1 cellular context compared by ENCODE assay signal in the genomic region with DNA sequence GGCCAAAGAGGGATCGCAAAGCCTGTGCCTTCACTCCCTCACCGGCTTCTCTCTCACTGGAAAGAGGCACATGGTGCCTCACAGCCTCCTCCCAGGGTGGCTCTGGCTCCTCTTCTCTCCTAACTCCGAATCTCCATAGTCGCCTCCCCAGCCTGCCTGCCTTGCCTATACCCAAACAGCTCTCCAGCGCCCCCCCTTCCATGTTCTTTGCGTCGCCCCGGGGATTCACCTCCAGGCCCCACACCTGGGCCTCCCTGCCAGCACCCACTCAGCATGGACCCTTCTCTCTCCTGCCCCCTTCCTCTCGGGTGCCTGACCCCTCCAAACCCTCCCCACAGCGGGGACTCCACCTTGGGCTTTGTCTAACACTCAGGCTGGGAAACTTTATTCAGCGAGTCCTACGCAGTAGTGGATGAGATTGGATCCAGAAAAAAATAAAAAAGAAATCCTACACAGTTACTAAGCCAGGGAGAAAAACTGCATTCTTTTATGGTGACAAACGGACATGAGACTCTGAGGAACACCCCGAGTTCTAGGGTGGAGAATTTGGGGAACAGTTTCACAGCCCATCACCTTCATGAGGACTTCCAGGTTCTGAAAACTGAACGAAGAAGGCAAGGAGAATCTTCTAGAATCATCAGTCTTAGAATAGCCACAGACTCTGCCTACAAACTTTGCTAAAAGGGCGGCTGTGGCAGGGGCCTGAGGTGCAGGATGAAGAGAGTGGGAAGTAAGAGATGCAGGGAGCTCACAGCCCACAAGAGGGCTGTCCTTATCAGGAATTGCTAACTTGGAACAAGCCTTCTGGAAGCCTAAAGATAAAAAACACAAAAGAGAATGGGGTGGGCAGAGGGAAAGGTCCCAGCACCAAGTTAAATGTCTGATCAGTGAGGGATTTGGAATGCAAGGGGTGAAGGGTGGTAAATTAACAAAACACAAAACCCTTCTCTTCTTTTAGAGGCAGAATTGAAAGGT.
TF ChIP-seq lines count a peak whose summit lies in the region.

No MANE protein-coding gene starts in this region.

TF ChIP-seq in HepG2, 621 proteins besides CTCF, POLR2A, EP300 and RAD21:
- TF ChIP-seq, protein P1, sequence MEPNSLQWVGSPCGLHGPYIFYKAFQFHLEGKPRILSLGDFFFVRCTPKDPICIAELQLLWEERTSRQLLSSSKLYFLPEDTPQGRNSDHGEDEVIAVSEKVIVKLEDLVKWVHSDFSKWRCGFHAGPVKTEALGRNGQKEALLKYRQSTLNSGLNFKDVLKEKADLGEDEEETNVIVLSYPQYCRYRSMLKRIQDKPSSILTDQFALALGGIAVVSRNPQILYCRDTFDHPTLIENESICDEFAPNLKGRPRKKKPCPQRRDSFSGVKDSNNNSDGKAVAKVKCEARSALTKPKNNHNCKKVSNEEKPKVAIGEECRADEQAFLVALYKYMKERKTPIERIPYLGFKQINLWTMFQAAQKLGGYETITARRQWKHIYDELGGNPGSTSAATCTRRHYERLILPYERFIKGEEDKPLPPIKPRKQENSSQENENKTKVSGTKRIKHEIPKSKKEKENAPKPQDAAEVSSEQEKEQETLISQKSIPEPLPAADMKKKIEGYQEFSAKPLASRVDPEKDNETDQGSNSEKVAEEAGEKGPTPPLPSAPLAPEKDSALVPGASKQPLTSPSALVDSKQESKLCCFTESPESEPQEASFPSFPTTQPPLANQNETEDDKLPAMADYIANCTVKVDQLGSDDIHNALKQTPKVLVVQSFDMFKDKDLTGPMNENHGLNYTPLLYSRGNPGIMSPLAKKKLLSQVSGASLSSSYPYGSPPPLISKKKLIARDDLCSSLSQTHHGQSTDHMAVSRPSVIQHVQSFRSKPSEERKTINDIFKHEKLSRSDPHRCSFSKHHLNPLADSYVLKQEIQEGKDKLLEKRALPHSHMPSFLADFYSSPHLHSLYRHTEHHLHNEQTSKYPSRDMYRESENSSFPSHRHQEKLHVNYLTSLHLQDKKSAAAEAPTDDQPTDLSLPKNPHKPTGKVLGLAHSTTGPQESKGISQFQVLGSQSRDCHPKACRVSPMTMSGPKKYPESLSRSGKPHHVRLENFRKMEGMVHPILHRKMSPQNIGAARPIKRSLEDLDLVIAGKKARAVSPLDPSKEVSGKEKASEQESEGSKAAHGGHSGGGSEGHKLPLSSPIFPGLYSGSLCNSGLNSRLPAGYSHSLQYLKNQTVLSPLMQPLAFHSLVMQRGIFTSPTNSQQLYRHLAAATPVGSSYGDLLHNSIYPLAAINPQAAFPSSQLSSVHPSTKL (CRISPR knock-in tag; IDR thresholded peaks at IDR 0.05): no peak
- TF ChIP-seq, protein P2, sequence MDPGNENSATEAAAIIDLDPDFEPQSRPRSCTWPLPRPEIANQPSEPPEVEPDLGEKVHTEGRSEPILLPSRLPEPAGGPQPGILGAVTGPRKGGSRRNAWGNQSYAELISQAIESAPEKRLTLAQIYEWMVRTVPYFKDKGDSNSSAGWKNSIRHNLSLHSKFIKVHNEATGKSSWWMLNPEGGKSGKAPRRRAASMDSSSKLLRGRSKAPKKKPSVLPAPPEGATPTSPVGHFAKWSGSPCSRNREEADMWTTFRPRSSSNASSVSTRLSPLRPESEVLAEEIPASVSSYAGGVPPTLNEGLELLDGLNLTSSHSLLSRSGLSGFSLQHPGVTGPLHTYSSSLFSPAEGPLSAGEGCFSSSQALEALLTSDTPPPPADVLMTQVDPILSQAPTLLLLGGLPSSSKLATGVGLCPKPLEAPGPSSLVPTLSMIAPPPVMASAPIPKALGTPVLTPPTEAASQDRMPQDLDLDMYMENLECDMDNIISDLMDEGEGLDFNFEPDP (CRISPR knock-in tag; conservative IDR thresholded peaks at IDR 0.05): no peak
- TF ChIP-seq CAMTA2 (CRISPR knock-in tag; IDR thresholded peaks at IDR 0.05; ENCODE audit: borderline replicate concordance) (no peak), RARG (CRISPR knock-in tag; IDR thresholded peaks at IDR 0.05; ENCODE audit: low read depth) (no peak), NR1H2 (CRISPR knock-in tag; IDR thresholded peaks at IDR 0.05; ENCODE audit: borderline replicate concordance, low read depth) (no peak), KLF11 (CRISPR knock-in tag; IDR thresholded peaks at IDR 0.05) (no peak), ZNF343 (CRISPR knock-in tag; IDR thresholded peaks at IDR 0.05) (no peak), RFXANK (CRISPR knock-in tag; IDR thresholded peaks at IDR 0.05) (no peak), FOXJ3 (CRISPR knock-in tag; IDR thresholded peaks at IDR 0.05; ENCODE audit: borderline replicate concordance) (no peak), ZMAT3 (CRISPR knock-in tag; conservative IDR thresholded peaks at IDR 0.05) (no peak), IKZF1 (IDR thresholded peaks at IDR 0.05) (no peak), ZNF720 (CRISPR knock-in tag; IDR thresholded peaks at IDR 0.05) (no peak)
- TF ChIP-seq, protein P3, sequence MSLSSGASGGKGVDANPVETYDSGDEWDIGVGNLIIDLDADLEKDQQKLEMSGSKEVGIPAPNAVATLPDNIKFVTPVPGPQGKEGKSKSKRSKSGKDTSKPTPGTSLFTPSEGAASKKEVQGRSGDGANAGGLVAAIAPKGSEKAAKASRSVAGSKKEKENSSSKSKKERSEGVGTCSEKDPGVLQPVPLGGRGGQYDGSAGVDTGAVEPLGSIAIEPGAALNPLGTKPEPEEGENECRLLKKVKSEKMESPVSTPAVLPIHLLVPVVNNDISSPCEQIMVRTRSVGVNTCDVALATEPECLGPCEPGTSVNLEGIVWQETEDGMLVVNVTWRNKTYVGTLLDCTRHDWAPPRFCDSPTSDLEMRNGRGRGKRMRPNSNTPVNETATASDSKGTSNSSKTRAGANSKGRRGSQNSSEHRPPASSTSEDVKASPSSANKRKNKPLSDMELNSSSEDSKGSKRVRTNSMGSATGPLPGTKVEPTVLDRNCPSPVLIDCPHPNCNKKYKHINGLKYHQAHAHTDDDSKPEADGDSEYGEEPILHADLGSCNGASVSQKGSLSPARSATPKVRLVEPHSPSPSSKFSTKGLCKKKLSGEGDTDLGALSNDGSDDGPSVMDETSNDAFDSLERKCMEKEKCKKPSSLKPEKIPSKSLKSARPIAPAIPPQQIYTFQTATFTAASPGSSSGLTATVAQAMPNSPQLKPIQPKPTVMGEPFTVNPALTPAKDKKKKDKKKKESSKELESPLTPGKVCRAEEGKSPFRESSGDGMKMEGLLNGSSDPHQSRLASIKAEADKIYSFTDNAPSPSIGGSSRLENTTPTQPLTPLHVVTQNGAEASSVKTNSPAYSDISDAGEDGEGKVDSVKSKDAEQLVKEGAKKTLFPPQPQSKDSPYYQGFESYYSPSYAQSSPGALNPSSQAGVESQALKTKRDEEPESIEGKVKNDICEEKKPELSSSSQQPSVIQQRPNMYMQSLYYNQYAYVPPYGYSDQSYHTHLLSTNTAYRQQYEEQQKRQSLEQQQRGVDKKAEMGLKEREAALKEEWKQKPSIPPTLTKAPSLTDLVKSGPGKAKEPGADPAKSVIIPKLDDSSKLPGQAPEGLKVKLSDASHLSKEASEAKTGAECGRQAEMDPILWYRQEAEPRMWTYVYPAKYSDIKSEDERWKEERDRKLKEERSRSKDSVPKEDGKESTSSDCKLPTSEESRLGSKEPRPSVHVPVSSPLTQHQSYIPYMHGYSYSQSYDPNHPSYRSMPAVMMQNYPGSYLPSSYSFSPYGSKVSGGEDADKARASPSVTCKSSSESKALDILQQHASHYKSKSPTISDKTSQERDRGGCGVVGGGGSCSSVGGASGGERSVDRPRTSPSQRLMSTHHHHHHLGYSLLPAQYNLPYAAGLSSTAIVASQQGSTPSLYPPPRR (CRISPR knock-in tag; IDR thresholded peaks at IDR 0.05; ENCODE audit: borderline replicate concordance): no peak
- TF ChIP-seq, protein P4, sequence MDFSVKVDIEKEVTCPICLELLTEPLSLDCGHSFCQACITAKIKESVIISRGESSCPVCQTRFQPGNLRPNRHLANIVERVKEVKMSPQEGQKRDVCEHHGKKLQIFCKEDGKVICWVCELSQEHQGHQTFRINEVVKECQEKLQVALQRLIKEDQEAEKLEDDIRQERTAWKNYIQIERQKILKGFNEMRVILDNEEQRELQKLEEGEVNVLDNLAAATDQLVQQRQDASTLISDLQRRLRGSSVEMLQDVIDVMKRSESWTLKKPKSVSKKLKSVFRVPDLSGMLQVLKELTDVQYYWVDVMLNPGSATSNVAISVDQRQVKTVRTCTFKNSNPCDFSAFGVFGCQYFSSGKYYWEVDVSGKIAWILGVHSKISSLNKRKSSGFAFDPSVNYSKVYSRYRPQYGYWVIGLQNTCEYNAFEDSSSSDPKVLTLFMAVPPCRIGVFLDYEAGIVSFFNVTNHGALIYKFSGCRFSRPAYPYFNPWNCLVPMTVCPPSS (IDR thresholded peaks at IDR 0.05): no peak
- TF ChIP-seq, protein P5, sequence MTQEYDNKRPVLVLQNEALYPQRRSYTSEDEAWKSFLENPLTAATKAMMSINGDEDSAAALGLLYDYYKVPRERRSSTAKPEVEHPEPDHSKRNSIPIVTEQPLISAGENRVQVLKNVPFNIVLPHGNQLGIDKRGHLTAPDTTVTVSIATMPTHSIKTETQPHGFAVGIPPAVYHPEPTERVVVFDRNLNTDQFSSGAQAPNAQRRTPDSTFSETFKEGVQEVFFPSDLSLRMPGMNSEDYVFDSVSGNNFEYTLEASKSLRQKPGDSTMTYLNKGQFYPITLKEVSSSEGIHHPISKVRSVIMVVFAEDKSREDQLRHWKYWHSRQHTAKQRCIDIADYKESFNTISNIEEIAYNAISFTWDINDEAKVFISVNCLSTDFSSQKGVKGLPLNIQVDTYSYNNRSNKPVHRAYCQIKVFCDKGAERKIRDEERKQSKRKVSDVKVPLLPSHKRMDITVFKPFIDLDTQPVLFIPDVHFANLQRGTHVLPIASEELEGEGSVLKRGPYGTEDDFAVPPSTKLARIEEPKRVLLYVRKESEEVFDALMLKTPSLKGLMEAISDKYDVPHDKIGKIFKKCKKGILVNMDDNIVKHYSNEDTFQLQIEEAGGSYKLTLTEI (CRISPR knock-in tag; conservative IDR thresholded peaks at IDR 0.05): no peak
